1 cellular context compared by ENCODE assay signal in the genomic region with DNA sequence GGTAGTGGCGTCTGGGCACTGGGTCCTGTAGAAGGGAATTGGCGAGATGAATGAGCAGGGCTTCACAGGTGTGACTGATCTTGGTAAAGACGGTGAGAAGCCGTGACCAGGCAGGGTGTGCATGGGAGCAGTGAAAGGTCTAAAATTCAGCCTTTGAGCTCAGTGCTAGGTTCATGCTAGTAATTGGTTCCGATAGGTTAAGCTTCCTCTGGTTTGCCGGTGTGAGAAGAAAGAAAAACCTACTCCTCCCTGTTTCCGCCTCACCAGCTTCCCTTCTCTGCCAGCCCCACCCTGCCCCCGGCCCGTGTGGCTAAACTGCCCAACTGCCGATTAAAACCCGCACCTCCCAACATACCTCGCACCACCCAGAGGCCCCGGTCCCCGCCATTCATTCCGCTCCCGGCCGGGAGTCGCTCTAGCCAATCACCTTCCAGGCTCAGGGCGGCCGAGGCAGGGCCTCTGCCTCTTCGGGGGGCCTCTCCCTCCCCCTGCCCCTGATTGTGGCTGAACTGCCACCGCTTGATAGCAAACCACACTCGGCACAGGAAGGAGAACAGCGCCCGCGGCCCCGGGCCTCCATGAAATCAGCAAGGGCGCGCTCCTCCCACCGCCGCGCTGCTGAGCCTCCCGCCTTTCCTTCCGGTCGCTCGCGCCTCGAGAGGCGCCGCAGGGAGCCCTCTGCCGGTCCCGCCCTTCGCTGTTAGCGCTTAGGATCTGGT.
TF ChIP-seq lines count a peak whose summit lies in the region.

No MANE protein-coding gene starts in this region.

TF ChIP-seq in H1, 55 proteins besides CTCF, POLR2A, EP300 and RAD21 (continued from another document):
- no peak for TF ChIP-seq SAP30 (IDR thresholded peaks at IDR 0.05; ENCODE audit: insufficient read depth, insufficient replicate concordance, low read length)
- TF ChIP-seq CHD1 (IDR thresholded peaks at IDR 0.05; ENCODE audit: low read depth, low read length) = no peak
- TF ChIP-seq TAF1 (IDR thresholded peaks at IDR 0.05; ENCODE audit: low read depth, low read length) = peak; percentile 75
- 0 out of 2 replicates have a peak, but pooled peaks have one; percentile 16 for TF ChIP-seq GTF2F1 (IDR thresholded peaks at IDR 0.05; ENCODE audit: borderline replicate concordance, low read depth, low read length)
- TF ChIP-seq USF2 (IDR thresholded peaks at IDR 0.05; ENCODE audit: low read length) = no peak
- TF ChIP-seq TAF7 (optimal IDR thresholded peaks at IDR 0.05; ENCODE audit: borderline replicate concordance, low read depth, low read length) = peak; percentile 75
- no peak for TF ChIP-seq ASH2L (IDR thresholded peaks at IDR 0.05; ENCODE audit: low read length)
- TF ChIP-seq KDM1A (IDR thresholded peaks at IDR 0.05; ENCODE audit: borderline replicate concordance, low read length) = no peak
- TF ChIP-seq SIN3A (conservative IDR thresholded peaks at IDR 0.05 in 1 of 2, IDR thresholded peaks at IDR 0.05 in 1 of 2; ENCODE audit: low read depth in 1 of 2, low read length in 2 of 2) = 0 out of 4 replicates have a peak, but pooled peaks of 1 of the 2 experiments have one; percentile 21
- TF ChIP-seq, protein P1, sequence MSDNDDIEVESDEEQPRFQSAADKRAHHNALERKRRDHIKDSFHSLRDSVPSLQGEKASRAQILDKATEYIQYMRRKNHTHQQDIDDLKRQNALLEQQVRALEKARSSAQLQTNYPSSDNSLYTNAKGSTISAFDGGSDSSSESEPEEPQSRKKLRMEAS (IDR thresholded peaks at IDR 0.05) = peak; percentile 80
- no peak for TF ChIP-seq CEBPB (IDR thresholded peaks at IDR 0.05; ENCODE audit: low read depth, low read length)
- TF ChIP-seq SIX5 (IDR thresholded peaks at IDR 0.05; ENCODE audit: low read depth, low read length) = no peak
- TF ChIP-seq TBP (IDR thresholded peaks at IDR 0.05; ENCODE audit: low read depth, low read length) = peak; percentile 72
- TF ChIP-seq TEAD4 (IDR thresholded peaks at IDR 0.05; ENCODE audit: low read depth, low read length) = no peak; the same call in 1 of the 2 replicates
- no peak for TF ChIP-seq RFX5 (IDR thresholded peaks at IDR 0.05; ENCODE audit: borderline replicate concordance, low read depth, low read length)
- TF ChIP-seq GABPA (IDR thresholded peaks at IDR 0.05; ENCODE audit: borderline replicate concordance, insufficient read depth, low read length) = no peak
- TF ChIP-seq YY1 (IDR thresholded peaks at IDR 0.05; ENCODE audit: low read depth, low read length) = peak; percentile 84
- TF ChIP-seq NANOG (IDR thresholded peaks at IDR 0.05; ENCODE audit: insufficient read depth, low read depth, low read length, poor library complexity, severe bottlenecking) = peak; percentile 57
- TF ChIP-seq PHF8 (conservative IDR thresholded peaks at IDR 0.05; ENCODE audit: low read depth, low read length) = peak; percentile 69; the same call in 1 of the 2 replicates
- peak; percentile 92 for TF ChIP-seq E2F6 (IDR thresholded peaks at IDR 0.05)
- TF ChIP-seq KDM5A (IDR thresholded peaks at IDR 0.05; ENCODE audit: low read length) = no peak
- peak; percentile 35; the same call in 1 of the 2 replicates for TF ChIP-seq CREB1 (IDR thresholded peaks at IDR 0.05)
- peak; percentile 61; the same call in 1 of the 2 replicates for TF ChIP-seq RBBP5 (IDR thresholded peaks at IDR 0.05; ENCODE audit: borderline replicate concordance, low read depth, low read length)
- TF ChIP-seq NRF1 (IDR thresholded peaks at IDR 0.05; ENCODE audit: low read depth, low read length) = no peak
